In the genomic region with DNA sequence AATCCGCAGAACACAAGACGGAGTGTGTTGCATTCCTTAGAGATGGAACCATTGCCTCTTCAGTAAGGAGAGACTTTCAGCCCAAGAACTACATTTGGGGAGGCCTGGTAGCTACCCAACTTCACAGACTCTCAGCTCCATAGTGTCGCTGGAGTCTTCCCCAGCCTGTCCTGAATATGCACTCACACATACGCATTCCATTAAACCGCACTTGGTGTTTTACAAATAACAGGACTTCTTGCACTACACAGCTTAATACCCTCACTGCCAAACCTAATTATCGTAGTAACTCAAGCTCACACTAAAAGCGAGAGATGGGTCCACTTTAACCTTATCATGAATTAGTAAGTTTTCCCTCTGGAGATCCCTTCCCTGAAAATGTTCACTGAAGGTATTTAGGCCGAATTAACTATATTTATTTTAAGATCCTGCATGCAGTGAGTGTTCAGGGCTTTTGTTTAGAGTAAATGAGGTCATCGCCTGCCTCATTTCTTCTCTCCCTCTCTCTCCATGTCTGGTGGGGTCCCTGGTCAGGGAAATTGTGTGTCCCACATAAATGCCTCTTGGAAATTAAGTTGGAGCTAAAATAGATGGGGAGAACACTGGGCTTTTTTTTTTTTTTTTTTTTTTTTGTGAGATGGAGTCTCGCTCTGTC, we compare ENCODE assay signal across 20 cellular contexts.
"Had no signal": no experiment of that assay in that cellular context is flagged by ENCODE, and none has a peak within 500 bp of the region (broad histone marks: within the 10 kb centered on the region; RNA-seq: fewer than 3 reads in every experiment).

No MANE protein-coding gene starts in this region.

- H3K4me3 ChIP-seq: colonic mucosa, esophagus squamous epithelium, heart left ventricle, mucosa of descending colon, right atrium auricular region, sigmoid colon, skin epidermis, stomach, thoracic aorta, transverse colon had no signal

- DNase-seq: colonic mucosa; dermis blood vessel endothelial cell; esophagus squamous epithelium; heart left ventricle; hippocampal formation; kidney glomerular epithelial cell; mammary epithelial cell; mucosa of descending colon; sigmoid colon; stimulated activated CD4-positive, alpha-beta T cell treated with anti-CD3 and anti-CD28 coated beads, Interleukin-12 subunit alpha, Interleukin-12 subunit beta, amount 100 ng/mL, for 4 hours; stimulated activated naive CD4-positive, alpha-beta T cell; stomach; substantia nigra; transverse colon had no signal

- H3K36me3 ChIP-seq: colonic mucosa, esophagus squamous epithelium, heart left ventricle, neutrophil, right atrium auricular region, sigmoid colon, stomach, thoracic aorta, transverse colon had no signal

- H3K4me3 Mint-ChIP-seq: naive thymus-derived CD8-positive, alpha-beta T cell had no signal

- H3K36me3 Mint-ChIP-seq: naive thymus-derived CD8-positive, alpha-beta T cell had no signal

- ATAC-seq: heart left ventricle; left lobe of liver; mucosa of descending colon; naive thymus-derived CD8-positive, alpha-beta T cell had no signal

- H3K9me3 Mint-ChIP-seq: naive thymus-derived CD8-positive, alpha-beta T cell had no signal

- H3K27me3 ChIP-seq: colonic mucosa, esophagus squamous epithelium, heart left ventricle, neutrophil, right atrium auricular region, sigmoid colon, stomach, transverse colon had no signal

- H3K27ac ChIP-seq: colonic mucosa, esophagus squamous epithelium, neutrophil, sigmoid colon, skin epidermis, stomach, thoracic aorta, transverse colon had no signal

- H3K4me1 ChIP-seq: sigmoid colon had no signal

- H3K27ac Mint-ChIP-seq: naive thymus-derived CD8-positive, alpha-beta T cell had no signal
